15 cellular contexts compared by ENCODE assay signal in genomic region chr19:18741566-18742121, GRCh38. TPM values are rescaled to one million over a fixed set of nuclear protein-coding genes. Genes with fewer than 3 reads are reported as not detected.
A peak's percentile ranks its signal among the peaks of the same experiment; 100 is the strongest.
DNase-seq lines count a peak whose midpoint lies in the region; ATAC-seq and TF ChIP-seq lines count a peak whose summit lies in the region.
"Had no signal": no experiment of that assay in that cellular context is flagged by ENCODE, and none has a peak within 500 bp of the region (broad histone marks: within the 10 kb centered on the region; RNA-seq: fewer than 3 reads in every experiment).

No MANE protein-coding gene starts in this region.

- H3K27ac ChIP-seq in gastroesophageal sphincter, result no peak overlapping the region
- H3K27ac ChIP-seq in neuronal stem cell (replicated peaks; ENCODE audit: low read length), result no peak overlapping the region

- H3K9me3 ChIP-seq in gastroesophageal sphincter (no peaks in the 10 kb centered on the region), neuronal stem cell (replicated peaks in 1 of 2; ENCODE audit: control insufficient read depth in 2 of 2, insufficient read depth in 1 of 2, low read depth in 1 of 2, low read length in 2 of 2) (no peaks in the 10 kb centered on the region)

- peak overlapping the region; percentile 17 for H3K14ac ChIP-seq in neuronal stem cell (ENCODE audit: low read length)

- peak overlapping the region; percentile 59 for H3K18ac ChIP-seq in neuronal stem cell (ENCODE audit: low read length)

- TF ChIP-seq POLR2A in gastroesophageal sphincter (IDR thresholded peaks at IDR 0.05) (no peak), GM18505 (IDR thresholded peaks at IDR 0.05; ENCODE audit: borderline replicate concordance, extremely low read depth, insufficient read depth, insufficient read length) (no peak)

- no peak for TF ChIP-seq CTCF in gastroesophageal sphincter (IDR thresholded peaks at IDR 0.05)

- H2AFZ ChIP-seq in neuronal stem cell (ENCODE audit: low read length), result no peak overlapping the region

- no peak for TF ChIP-seq EP300 in gastroesophageal sphincter (IDR thresholded peaks at IDR 0.05)

- ATAC-seq in gastroesophageal sphincter, result peak; percentile 50
- ATAC-seq in GM18505 (IDR thresholded peaks at IDR 0.05; ENCODE audit: unreplicated experiment), result no peak

- peak overlapping the region; percentile 67 for H2BK15ac ChIP-seq in neuronal stem cell (ENCODE audit: low read length)

- WGBS in gastroesophageal sphincter (ENCODE audit: low coverage in 1 of 2), 2 donors, result 40 to 42% methylated on average over 3 to 4 of the region's 18 CpGs
- no CpG with 5 or more reads among the region's 18 CpGs for WGBS in neuronal stem cell (ENCODE audit: extremely low coverage in 2 of 2, insufficient read length in 2 of 2, insufficient replicate concordance in 1 of 2), 2 donors

- H2BK12ac ChIP-seq in neuronal stem cell (ENCODE audit: low read length), result peak overlapping the region; percentile 84

- peaks cover 7% of the 10 kb centered on the region for H3K79me1 ChIP-seq in neuronal stem cell (ENCODE audit: low read depth, low read length)

- peak overlapping the region; percentile 66 for H2BK5ac ChIP-seq in neuronal stem cell (ENCODE audit: low read length)

- H3K4ac ChIP-seq in neuronal stem cell (ENCODE audit: low read length), result no peak overlapping the region

- H3K4me2 ChIP-seq in neuronal stem cell (ENCODE audit: insufficient read depth, low read length, poor library complexity, severe bottlenecking), result no peak overlapping the region

- H3K9ac ChIP-seq in neuronal stem cell (ENCODE audit: low read depth, low read length, poor library complexity), result no peak overlapping the region

- H2AK5ac ChIP-seq in neuronal stem cell (ENCODE audit: low read depth, low read length), result peak overlapping the region; percentile 48

- peak overlapping the region; percentile 36 for H2BK120ac ChIP-seq in neuronal stem cell (ENCODE audit: low read depth, low read length)

- H3K4me1 ChIP-seq in gastroesophageal sphincter, result peaks cover 0 to 58% (median 12%) of the 10 kb centered on the region in 3 donors
- H3K4me1 ChIP-seq in neuronal stem cell (ENCODE audit: control insufficient read depth in 2 of 2, insufficient read depth in 1 of 2, low read depth in 1 of 2, low read length in 2 of 2), result peaks cover 16 to 19% of the 10 kb centered on the region in 2 donors

- H4K8ac ChIP-seq in neuronal stem cell (ENCODE audit: low read depth, low read length), result no peak overlapping the region

- H3K27me3 ChIP-seq in gastroesophageal sphincter, result no peaks in the 10 kb centered on the region
- no peaks in the 10 kb centered on the region for H3K27me3 ChIP-seq in neuronal stem cell (ENCODE audit: control insufficient read depth in 3 of 3, insufficient read depth in 3 of 3, low read depth in 1 of 3, low read length in 3 of 3)
- H3K27me3 ChIP-seq: dorsolateral prefrontal cortex had no signal

- no peak overlapping the region for H3K4me3 ChIP-seq in gastroesophageal sphincter
- H3K4me3 ChIP-seq in neuronal stem cell (ENCODE audit: low read length in 2 of 2), result no peak overlapping the region
- H3K4me3 ChIP-seq: dorsolateral prefrontal cortex had no signal

- H3K36me3 ChIP-seq in gastroesophageal sphincter, result peaks cover 0 to 23% of the 10 kb centered on the region in 2 donors
- no peaks in the 10 kb centered on the region for H3K36me3 ChIP-seq in neuronal stem cell (replicated peaks in 1 of 2; ENCODE audit: control insufficient read depth in 2 of 2, insufficient read depth in 2 of 2, low read length in 2 of 2)

- peak overlapping the region; percentile 91 for H3K23ac ChIP-seq in neuronal stem cell (ENCODE audit: low read depth, low read length, poor library complexity)

- DNase-seq in DMS53 (lab: John Stamatoyannopoulos, UW), result peak; percentile 97
- DNase-seq in NCI-H2196 (lab: John Stamatoyannopoulos, UW; ENCODE audit: unreplicated experiment), result peak; percentile 93
- no peak for DNase-seq in neuronal stem cell (ENCODE audit: low spot score)
- no peak for DNase-seq in 8988T
- DNase-seq in NCI-H2227 treated with DMSO at 0.1 percent for 48 hours (lab: John Stamatoyannopoulos, UW), result no peak
- no peak for DNase-seq in D341Med (ENCODE audit: low spot score)
- DNase-seq: activated CD8-positive, alpha-beta memory T cell treated with anti-CD3 and anti-CD28 coated beads for 24 hours; dorsolateral prefrontal cortex; HCEC 1CT; NCI-H82; stimulated activated CD8-positive, alpha-beta memory T cell treated with anti-CD3 and anti-CD28 coated beads, Interleukin-4, amount 100 ng/mL, for 48 hours had no signal

- no peak overlapping the region for H4K91ac ChIP-seq in neuronal stem cell (ENCODE audit: low read depth, low read length, poor library complexity)

RNA-seq across cellular contexts. Expression of gene COMP, which starts 49.5 kb away (rescaled TPM):
- 1 to 10 TPM in 1 of 4 donors, under 1 TPM in 3; 0.40 to 4.4 (median 0.50) TPM for total RNA-seq in gastroesophageal sphincter
- 0.01 TPM for polyA plus RNA-seq in neuronal stem cell (2013, experiment 1 of 2)
- not detected for polyA plus RNA-seq in neuronal stem cell (2013, experiment 2 of 2)
- total RNA-seq: glomerular endothelial cell, mononuclear cell had no signal

RNA-seq across cellular contexts. Expression of gene CRTC1, which starts 58.2 kb away (rescaled TPM):
- total RNA-seq in gastroesophageal sphincter, result 1 to 10 TPM; 3.8 to 8.9 (median 6.3) TPM
- 17.4 TPM for polyA plus RNA-seq in neuronal stem cell (2013, experiment 1 of 2)
- polyA plus RNA-seq in neuronal stem cell (2013, experiment 2 of 2), result 17.8 TPM

Comparison
In these comparisons a context has a peak if more than half of its experiments do, and no peak if none do; other contexts are left out.
1. DNase-seq: peak in DMS53 (single experiment) and NCI-H2196 (single experiment); none in neuronal stem cell (single experiment), 8988T (single experiment), NCI-H2227 treated with DMSO at 0.1 percent for 48 hours (single experiment) and D341Med (single experiment).